21 cellular contexts compared by ENCODE assay signal in genomic region chr12:6458281-6459003, GRCh38. TPM values are rescaled to one million over a fixed set of nuclear protein-coding genes. Genes with fewer than 3 reads are reported as not detected.
DNase-seq lines count a peak whose midpoint lies in the region; ATAC-seq lines count a peak whose summit lies in the region.
"Had no signal": no experiment of that assay in that cellular context is flagged by ENCODE, and none has a peak within 500 bp of the region (broad histone marks: within the 10 kb centered on the region; RNA-seq: fewer than 3 reads in every experiment).

No MANE protein-coding gene starts in this region.

- H3K4me1 Mint-ChIP-seq in activated T-cell treated with anti-CD3 and anti-CD28 coated beads, Interleukin-2, amount 50 U/mL, for 72 hours (ENCODE audit: low read depth) = peaks cover 91% of the 10 kb centered on the region
- H3K4me1 Mint-ChIP-seq in activated naive CD8-positive, alpha-beta T cell treated with anti-CD3 and anti-CD28 coated beads, Interleukin-2, amount 50 U/mL, for 24 hours = peaks cover 93% of the 10 kb centered on the region
- peaks cover 74% of the 10 kb centered on the region for H3K4me1 Mint-ChIP-seq in stimulated activated memory B cell treated with anti-CD40 and anti-IgM and Interleukin-4, amounts not matched to agents 10 μg/mL and 1 μg/mL and 100 μg/mL, for 72 hours
- H3K4me1 Mint-ChIP-seq: brain had no signal

- peaks cover 23 to 63% of the 10 kb centered on the region in 2 donors for H3K36me3 Mint-ChIP-seq in activated T-cell treated with anti-CD3 and anti-CD28 coated beads, Interleukin-2, amount 50 U/mL, for 72 hours (ENCODE audit: insufficient read depth in 2 of 2)
- peaks cover 88% of the 10 kb centered on the region for H3K36me3 Mint-ChIP-seq in activated naive CD8-positive, alpha-beta T cell treated with anti-CD3 and anti-CD28 coated beads, Interleukin-2, amount 50 U/mL, for 24 hours (ENCODE audit: low read depth)
- H3K36me3 Mint-ChIP-seq in stimulated activated memory B cell treated with anti-CD40 and anti-IgM and Interleukin-4, amounts not matched to agents 10 μg/mL and 1 μg/mL and 100 μg/mL, for 72 hours = peaks cover 85% of the 10 kb centered on the region

- no peaks in the 10 kb centered on the region for H3K27me3 Mint-ChIP-seq in activated T-cell treated with anti-CD3 and anti-CD28 coated beads, Interleukin-2, amount 50 U/mL, for 72 hours (ENCODE audit: low read depth)
- no peaks in the 10 kb centered on the region for H3K27me3 Mint-ChIP-seq in activated naive CD8-positive, alpha-beta T cell treated with anti-CD3 and anti-CD28 coated beads, Interleukin-2, amount 50 U/mL, for 24 hours
- no peaks in the 10 kb centered on the region for H3K27me3 Mint-ChIP-seq in stimulated activated memory B cell treated with anti-CD40 and anti-IgM and Interleukin-4, amounts not matched to agents 10 μg/mL and 1 μg/mL and 100 μg/mL, for 72 hours
- H3K27me3 Mint-ChIP-seq: brain had no signal

- DNase-seq in activated T-cell treated with anti-CD3 and anti-CD28 coated beads, Interleukin-2, amount 50 U/mL, for 72 hours = no peak
- DNase-seq in activated T-cell treated with anti-CD3 and anti-CD28 coated beads for 4 hours (no peak), NCI-H1436 treated with DMSO at 0.1 percent for 48 hours (lab: John Stamatoyannopoulos, UW) (peak; percentile 38), kidney glomerular epithelial cell (lab: John Stamatoyannopoulos, UW) (no peak)
- DNase-seq in activated naive CD8-positive, alpha-beta T cell treated with anti-CD3 and anti-CD28 coated beads, Interleukin-2, amount 50 U/mL, for 24 hours = no peak
- no peak for DNase-seq in central memory CD4-positive, alpha-beta T cell
- DNase-seq: activated CD4-positive, alpha-beta T cell treated with anti-CD3 and anti-CD28 coated beads for 48 hours; dorsolateral prefrontal cortex; esophagus squamous epithelium; GF-D8; glutamatergic neuron; NCI-H146; NCI-H510A treated with DMSO at 0.1 percent for 48 hours; nephron progenitor cell; SHP77; T1000 had no signal

- H3K27ac Mint-ChIP-seq in activated T-cell treated with anti-CD3 and anti-CD28 coated beads, Interleukin-2, amount 50 U/mL, for 72 hours = peak overlapping the region; percentile 45
- H3K27ac Mint-ChIP-seq in activated naive CD8-positive, alpha-beta T cell treated with anti-CD3 and anti-CD28 coated beads, Interleukin-2, amount 50 U/mL, for 24 hours = peak overlapping the region; percentile 80
- peak overlapping the region; percentile 79 for H3K27ac Mint-ChIP-seq in stimulated activated memory B cell treated with anti-CD40 and anti-IgM and Interleukin-4, amounts not matched to agents 10 μg/mL and 1 μg/mL and 100 μg/mL, for 72 hours
- H3K27ac Mint-ChIP-seq: nephron progenitor cell had no signal

- no peak overlapping the region for H3K4me3 Mint-ChIP-seq in activated T-cell treated with anti-CD3 and anti-CD28 coated beads, Interleukin-2, amount 50 U/mL, for 72 hours
- peak overlapping the region; percentile 18 for H3K4me3 Mint-ChIP-seq in activated naive CD8-positive, alpha-beta T cell treated with anti-CD3 and anti-CD28 coated beads, Interleukin-2, amount 50 U/mL, for 24 hours
- H3K4me3 Mint-ChIP-seq in stimulated activated memory B cell treated with anti-CD40 and anti-IgM and Interleukin-4, amounts not matched to agents 10 μg/mL and 1 μg/mL and 100 μg/mL, for 72 hours = peak overlapping the region; percentile 8
- H3K4me3 Mint-ChIP-seq: brain, nephron progenitor cell had no signal

- no peak for ATAC-seq in activated T-cell treated with anti-CD3 and anti-CD28 coated beads, Interleukin-2, amount 50 U/mL, for 72 hours (replicated peaks in 1 of 2)
- ATAC-seq in activated naive CD8-positive, alpha-beta T cell treated with anti-CD3 and anti-CD28 coated beads, Interleukin-2, amount 50 U/mL, for 24 hours = no peak
- no peak for ATAC-seq in stimulated activated memory B cell treated with anti-CD40 and anti-IgM and Interleukin-4, amounts not matched to agents 10 μg/mL and 1 μg/mL and 100 μg/mL, for 72 hours
- ATAC-seq in GM18868 (IDR thresholded peaks at IDR 0.05; ENCODE audit: unreplicated experiment) = no peak

- no peaks in the 10 kb centered on the region for H3K9me3 Mint-ChIP-seq in activated T-cell treated with anti-CD3 and anti-CD28 coated beads, Interleukin-2, amount 50 U/mL, for 72 hours
- no peaks in the 10 kb centered on the region for H3K9me3 Mint-ChIP-seq in activated naive CD8-positive, alpha-beta T cell treated with anti-CD3 and anti-CD28 coated beads, Interleukin-2, amount 50 U/mL, for 24 hours
- no peaks in the 10 kb centered on the region for H3K9me3 Mint-ChIP-seq in stimulated activated memory B cell treated with anti-CD40 and anti-IgM and Interleukin-4, amounts not matched to agents 10 μg/mL and 1 μg/mL and 100 μg/mL, for 72 hours
- H3K9me3 Mint-ChIP-seq: brain, nephron progenitor cell had no signal

RNA-seq across cellular contexts. Expression of gene TAPBPL, which starts 6.6 kb away (rescaled TPM):
- total RNA-seq in activated T-cell treated with anti-CD3 and anti-CD28 coated beads, Interleukin-2, amount 50 U/mL, for 72 hours = 10 to 100 TPM; 26.0 to 29.6 TPM

RNA-seq across cellular contexts. Expression of gene VAMP1, which starts 12.0 kb away (rescaled TPM):
- 10 to 100 TPM; 51.2 to 53.1 TPM for total RNA-seq in activated T-cell treated with anti-CD3 and anti-CD28 coated beads, Interleukin-2, amount 50 U/mL, for 72 hours

RNA-seq across cellular contexts. Expression of gene CD27, which starts 13.7 kb away (rescaled TPM):
- 10 to 100 TPM; 53.1 to 90.5 TPM for total RNA-seq in activated T-cell treated with anti-CD3 and anti-CD28 coated beads, Interleukin-2, amount 50 U/mL, for 72 hours
- total RNA-seq: HT1080, pulmonary artery endothelial cell had no signal

RNA-seq across cellular contexts. Expression of gene MRPL51, which starts 34.6 kb away (rescaled TPM):
- 100 to 1,000 TPM; 170 to 179 TPM for total RNA-seq in activated T-cell treated with anti-CD3 and anti-CD28 coated beads, Interleukin-2, amount 50 U/mL, for 72 hours

RNA-seq across cellular contexts. Expression of gene NCAPD2, which starts 35.5 kb away (rescaled TPM):
- total RNA-seq in activated T-cell treated with anti-CD3 and anti-CD28 coated beads, Interleukin-2, amount 50 U/mL, for 72 hours = 100 to 1,000 TPM; 156 to 168 TPM

Comparison
In these comparisons a context has a peak if more than half of its experiments do, and no peak if none do; other contexts are left out.
1. H3K4me3 Mint-ChIP-seq: peak in activated naive CD8-positive, alpha-beta T cell treated with anti-CD3 and anti-CD28 coated beads, Interleukin-2, amount 50 U/mL, for 24 hours (single experiment) and stimulated activated memory B cell treated with anti-CD40 and anti-IgM and Interleukin-4, amounts not matched to agents 10 μg/mL and 1 μg/mL and 100 μg/mL, for 72 hours (single experiment); none in activated T-cell treated with anti-CD3 and anti-CD28 coated beads, Interleukin-2, amount 50 U/mL, for 72 hours (0 of 2).
2. Peak in every context shown above with its lines, with median percentiles within 50 percentile points of each other: H3K27ac Mint-ChIP-seq.